12 cellular contexts compared by ENCODE assay signal in genomic region chr2:222907048-222907447, GRCh38.
"Had no signal": no experiment of that assay in that cellular context is flagged by ENCODE, and none has a peak within 500 bp of the region (broad histone marks: within the 10 kb centered on the region; RNA-seq: fewer than 3 reads in every experiment).

No MANE protein-coding gene starts in this region.

- H3K27ac Mint-ChIP-seq: activated T-helper 17 cell treated with anti-CD3 and anti-CD28 coated beads, Interleukin-2, amount 50 U/mL, for 72 hours; stimulated activated naive B cell treated with anti-CD40 and anti-IgM and Interleukin-4, amounts not matched to agents 10 μg/mL and 1 μg/mL and 100 μg/mL, for 72 hours had no signal

- H3K9me3 Mint-ChIP-seq: activated T-helper 17 cell treated with anti-CD3 and anti-CD28 coated beads, Interleukin-2, amount 50 U/mL, for 72 hours; stimulated activated naive B cell treated with anti-CD40 and anti-IgM and Interleukin-4, amounts not matched to agents 10 μg/mL and 1 μg/mL and 100 μg/mL, for 72 hours had no signal

- H3K27me3 ChIP-seq: gastrocnemius medialis, tibial nerve, vagina had no signal

- H3K4me3 ChIP-seq: gastrocnemius medialis, lung, tibial nerve, vagina had no signal

- H3K27ac ChIP-seq: tibial nerve, vagina had no signal

- H3K9me3 ChIP-seq: gastrocnemius medialis, tibial nerve, vagina had no signal

- H3K36me3 ChIP-seq: gastrocnemius medialis had no signal

- DNase-seq: activated naive CD4-positive, alpha-beta T cell treated with Interleukin-2 at 50 U/mL for 16 hours; anterior cingulate cortex; dermis blood vessel endothelial cell; erythroblast; gastrocnemius medialis; left cardiac atrium; stimulated activated CD4-positive, alpha-beta T cell treated with anti-CD3 and anti-CD28 coated beads, Interleukin-2, amount 100 ng/mL, for 48 hours; stimulated activated naive B cell treated with anti-CD40 and anti-IgM and Interleukin-4, amounts not matched to agents 10 μg/mL and 1 μg/mL and 100 μg/mL, for 72 hours had no signal

- H3K4me3 Mint-ChIP-seq: activated T-helper 17 cell treated with anti-CD3 and anti-CD28 coated beads, Interleukin-2, amount 50 U/mL, for 72 hours; stimulated activated naive B cell treated with anti-CD40 and anti-IgM and Interleukin-4, amounts not matched to agents 10 μg/mL and 1 μg/mL and 100 μg/mL, for 72 hours had no signal

- H3K27me3 Mint-ChIP-seq: activated T-helper 17 cell treated with anti-CD3 and anti-CD28 coated beads, Interleukin-2, amount 50 U/mL, for 72 hours; stimulated activated naive B cell treated with anti-CD40 and anti-IgM and Interleukin-4, amounts not matched to agents 10 μg/mL and 1 μg/mL and 100 μg/mL, for 72 hours had no signal

- ATAC-seq: activated T-helper 17 cell treated with anti-CD3 and anti-CD28 coated beads, Interleukin-2, amount 50 U/mL, for 72 hours; gastrocnemius medialis; left cardiac atrium; stimulated activated naive B cell treated with anti-CD40 and anti-IgM and Interleukin-4, amounts not matched to agents 10 μg/mL and 1 μg/mL and 100 μg/mL, for 72 hours had no signal
